2 cellular contexts compared by ENCODE assay signal in genomic region chr5:38567306-38567705, GRCh38. TPM values are rescaled to one million over a fixed set of nuclear protein-coding genes. Genes with fewer than 3 reads are reported as not detected.
"Had no signal": no experiment of that assay in that cellular context is flagged by ENCODE, and none has a peak within 500 bp of the region (broad histone marks: within the 10 kb centered on the region; RNA-seq: fewer than 3 reads in every experiment).

No MANE protein-coding gene starts in this region.

RNA-seq across cellular contexts. Expression of gene LIFR, which starts 10.9 kb away (rescaled TPM):
- total RNA-seq: activated naive CD8-positive, alpha-beta T cell treated with anti-CD3 and anti-CD28 coated beads for 36 hours; activated naive CD8-positive, alpha-beta T cell treated with anti-CD3 and anti-CD28 coated beads, Interleukin-2, amount 10 ng/mL, durations not matched to agents 7 days and 5 days had no signal
